1 cellular context compared by ENCODE assay signal in the genomic region with DNA sequence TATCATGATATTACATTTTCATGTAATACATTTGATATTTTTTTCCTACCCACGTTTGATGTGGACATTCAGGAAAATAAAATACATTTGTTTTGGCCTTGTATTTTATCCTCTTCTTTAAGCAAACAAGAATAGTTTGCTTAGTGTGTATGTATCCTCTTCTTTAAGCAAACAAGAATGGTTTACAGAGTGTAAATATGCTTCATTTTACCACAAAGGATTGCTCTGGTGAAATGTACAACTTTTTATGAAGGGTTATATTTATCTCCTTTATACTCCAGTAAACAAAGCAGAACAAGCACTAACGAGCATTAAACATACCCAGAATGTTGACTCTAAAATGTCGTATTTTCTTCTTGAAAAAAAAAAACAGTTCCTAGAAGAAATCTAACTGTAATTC.
TF ChIP-seq lines count a peak whose summit lies in the region.

No MANE protein-coding gene starts in this region.

TF ChIP-seq in HepG2, 621 proteins besides CTCF, POLR2A, EP300 and RAD21 (continued from another document and continues in another):
- TF ChIP-seq, protein P1, sequence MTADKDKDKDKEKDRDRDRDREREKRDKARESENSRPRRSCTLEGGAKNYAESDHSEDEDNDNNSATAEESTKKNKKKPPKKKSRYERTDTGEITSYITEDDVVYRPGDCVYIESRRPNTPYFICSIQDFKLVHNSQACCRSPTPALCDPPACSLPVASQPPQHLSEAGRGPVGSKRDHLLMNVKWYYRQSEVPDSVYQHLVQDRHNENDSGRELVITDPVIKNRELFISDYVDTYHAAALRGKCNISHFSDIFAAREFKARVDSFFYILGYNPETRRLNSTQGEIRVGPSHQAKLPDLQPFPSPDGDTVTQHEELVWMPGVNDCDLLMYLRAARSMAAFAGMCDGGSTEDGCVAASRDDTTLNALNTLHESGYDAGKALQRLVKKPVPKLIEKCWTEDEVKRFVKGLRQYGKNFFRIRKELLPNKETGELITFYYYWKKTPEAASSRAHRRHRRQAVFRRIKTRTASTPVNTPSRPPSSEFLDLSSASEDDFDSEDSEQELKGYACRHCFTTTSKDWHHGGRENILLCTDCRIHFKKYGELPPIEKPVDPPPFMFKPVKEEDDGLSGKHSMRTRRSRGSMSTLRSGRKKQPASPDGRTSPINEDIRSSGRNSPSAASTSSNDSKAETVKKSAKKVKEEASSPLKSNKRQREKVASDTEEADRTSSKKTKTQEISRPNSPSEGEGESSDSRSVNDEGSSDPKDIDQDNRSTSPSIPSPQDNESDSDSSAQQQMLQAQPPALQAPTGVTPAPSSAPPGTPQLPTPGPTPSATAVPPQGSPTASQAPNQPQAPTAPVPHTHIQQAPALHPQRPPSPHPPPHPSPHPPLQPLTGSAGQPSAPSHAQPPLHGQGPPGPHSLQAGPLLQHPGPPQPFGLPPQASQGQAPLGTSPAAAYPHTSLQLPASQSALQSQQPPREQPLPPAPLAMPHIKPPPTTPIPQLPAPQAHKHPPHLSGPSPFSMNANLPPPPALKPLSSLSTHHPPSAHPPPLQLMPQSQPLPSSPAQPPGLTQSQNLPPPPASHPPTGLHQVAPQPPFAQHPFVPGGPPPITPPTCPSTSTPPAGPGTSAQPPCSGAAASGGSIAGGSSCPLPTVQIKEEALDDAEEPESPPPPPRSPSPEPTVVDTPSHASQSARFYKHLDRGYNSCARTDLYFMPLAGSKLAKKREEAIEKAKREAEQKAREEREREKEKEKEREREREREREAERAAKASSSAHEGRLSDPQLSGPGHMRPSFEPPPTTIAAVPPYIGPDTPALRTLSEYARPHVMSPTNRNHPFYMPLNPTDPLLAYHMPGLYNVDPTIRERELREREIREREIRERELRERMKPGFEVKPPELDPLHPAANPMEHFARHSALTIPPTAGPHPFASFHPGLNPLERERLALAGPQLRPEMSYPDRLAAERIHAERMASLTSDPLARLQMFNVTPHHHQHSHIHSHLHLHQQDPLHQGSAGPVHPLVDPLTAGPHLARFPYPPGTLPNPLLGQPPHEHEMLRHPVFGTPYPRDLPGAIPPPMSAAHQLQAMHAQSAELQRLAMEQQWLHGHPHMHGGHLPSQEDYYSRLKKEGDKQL (CRISPR knock-in tag; IDR thresholded peaks at IDR 0.05; ENCODE audit: low read depth), result peak; percentile 46; the same call in 1 of the 2 replicates
- TF ChIP-seq HHEX (CRISPR knock-in tag; IDR thresholded peaks at IDR 0.05) (peak; percentile 58; the same call in 1 of the 2 replicates), JUNB (CRISPR knock-in tag; IDR thresholded peaks at IDR 0.05; ENCODE audit: borderline replicate concordance) (no peak), AHDC1 (CRISPR knock-in tag; IDR thresholded peaks at IDR 0.05; ENCODE audit: borderline replicate concordance) (peak; percentile 30; the same call in 1 of the 2 replicates), SSRP1 (CRISPR knock-in tag; IDR thresholded peaks at IDR 0.05) (no peak), SMARCE1 (IDR thresholded peaks at IDR 0.05; ENCODE audit: borderline replicate concordance) (no peak), ARID3A (IDR thresholded peaks at IDR 0.05; ENCODE audit: low read depth, low read length) (peak; percentile 47; the same call in 1 of the 2 replicates), SOX5 (CRISPR knock-in tag; IDR thresholded peaks at IDR 0.05; ENCODE audit: borderline replicate concordance) (peak; percentile 17; the same call in 1 of the 2 replicates), ATF2 (CRISPR knock-in tag; IDR thresholded peaks at IDR 0.05) (no peak), FOXA3 (CRISPR knock-in tag; IDR thresholded peaks at IDR 0.05) (peak; percentile 77), ZNF235 (CRISPR knock-in tag; IDR thresholded peaks at IDR 0.05; ENCODE audit: borderline replicate concordance) (no peak), AHR (CRISPR knock-in tag; IDR thresholded peaks at IDR 0.05) (no peak), REPIN1 (CRISPR knock-in tag; IDR thresholded peaks at IDR 0.05; ENCODE audit: borderline replicate concordance, low read depth) (no peak), SOX6 (IDR thresholded peaks at IDR 0.05) (no peak), SOX6 (CRISPR knock-in tag; IDR thresholded peaks at IDR 0.05) (no peak), HMG20A (CRISPR knock-in tag; IDR thresholded peaks at IDR 0.05; ENCODE audit: borderline replicate concordance) (peak; percentile 54; the same call in 1 of the 2 replicates), ZNF18 (CRISPR knock-in tag; IDR thresholded peaks at IDR 0.05; ENCODE audit: insufficient replicate concordance) (no peak), FOXP1 (IDR thresholded peaks at IDR 0.05) (no peak), FOXP1 (CRISPR knock-in tag; IDR thresholded peaks at IDR 0.05) (peak; percentile 72), TBX3 (IDR thresholded peaks at IDR 0.05; ENCODE audit: borderline replicate concordance) (peak; percentile 56; the same call in 1 of the 2 replicates), ZNF639 (CRISPR knock-in tag; conservative IDR thresholded peaks at IDR 0.05) (no peak), PRPF4 (IDR thresholded peaks at IDR 0.05; ENCODE audit: low read depth, low read length, poor library complexity, severe bottlenecking) (no peak), ZNF749 (CRISPR knock-in tag; IDR thresholded peaks at IDR 0.05; ENCODE audit: borderline replicate concordance) (no peak)
- TF ChIP-seq, protein P2, sequence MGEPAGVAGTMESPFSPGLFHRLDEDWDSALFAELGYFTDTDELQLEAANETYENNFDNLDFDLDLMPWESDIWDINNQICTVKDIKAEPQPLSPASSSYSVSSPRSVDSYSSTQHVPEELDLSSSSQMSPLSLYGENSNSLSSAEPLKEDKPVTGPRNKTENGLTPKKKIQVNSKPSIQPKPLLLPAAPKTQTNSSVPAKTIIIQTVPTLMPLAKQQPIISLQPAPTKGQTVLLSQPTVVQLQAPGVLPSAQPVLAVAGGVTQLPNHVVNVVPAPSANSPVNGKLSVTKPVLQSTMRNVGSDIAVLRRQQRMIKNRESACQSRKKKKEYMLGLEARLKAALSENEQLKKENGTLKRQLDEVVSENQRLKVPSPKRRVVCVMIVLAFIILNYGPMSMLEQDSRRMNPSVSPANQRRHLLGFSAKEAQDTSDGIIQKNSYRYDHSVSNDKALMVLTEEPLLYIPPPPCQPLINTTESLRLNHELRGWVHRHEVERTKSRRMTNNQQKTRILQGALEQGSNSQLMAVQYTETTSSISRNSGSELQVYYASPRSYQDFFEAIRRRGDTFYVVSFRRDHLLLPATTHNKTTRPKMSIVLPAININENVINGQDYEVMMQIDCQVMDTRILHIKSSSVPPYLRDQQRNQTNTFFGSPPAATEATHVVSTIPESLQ (CRISPR knock-in tag; conservative IDR thresholded peaks at IDR 0.05), result no peak
- TF ChIP-seq, protein P3, sequence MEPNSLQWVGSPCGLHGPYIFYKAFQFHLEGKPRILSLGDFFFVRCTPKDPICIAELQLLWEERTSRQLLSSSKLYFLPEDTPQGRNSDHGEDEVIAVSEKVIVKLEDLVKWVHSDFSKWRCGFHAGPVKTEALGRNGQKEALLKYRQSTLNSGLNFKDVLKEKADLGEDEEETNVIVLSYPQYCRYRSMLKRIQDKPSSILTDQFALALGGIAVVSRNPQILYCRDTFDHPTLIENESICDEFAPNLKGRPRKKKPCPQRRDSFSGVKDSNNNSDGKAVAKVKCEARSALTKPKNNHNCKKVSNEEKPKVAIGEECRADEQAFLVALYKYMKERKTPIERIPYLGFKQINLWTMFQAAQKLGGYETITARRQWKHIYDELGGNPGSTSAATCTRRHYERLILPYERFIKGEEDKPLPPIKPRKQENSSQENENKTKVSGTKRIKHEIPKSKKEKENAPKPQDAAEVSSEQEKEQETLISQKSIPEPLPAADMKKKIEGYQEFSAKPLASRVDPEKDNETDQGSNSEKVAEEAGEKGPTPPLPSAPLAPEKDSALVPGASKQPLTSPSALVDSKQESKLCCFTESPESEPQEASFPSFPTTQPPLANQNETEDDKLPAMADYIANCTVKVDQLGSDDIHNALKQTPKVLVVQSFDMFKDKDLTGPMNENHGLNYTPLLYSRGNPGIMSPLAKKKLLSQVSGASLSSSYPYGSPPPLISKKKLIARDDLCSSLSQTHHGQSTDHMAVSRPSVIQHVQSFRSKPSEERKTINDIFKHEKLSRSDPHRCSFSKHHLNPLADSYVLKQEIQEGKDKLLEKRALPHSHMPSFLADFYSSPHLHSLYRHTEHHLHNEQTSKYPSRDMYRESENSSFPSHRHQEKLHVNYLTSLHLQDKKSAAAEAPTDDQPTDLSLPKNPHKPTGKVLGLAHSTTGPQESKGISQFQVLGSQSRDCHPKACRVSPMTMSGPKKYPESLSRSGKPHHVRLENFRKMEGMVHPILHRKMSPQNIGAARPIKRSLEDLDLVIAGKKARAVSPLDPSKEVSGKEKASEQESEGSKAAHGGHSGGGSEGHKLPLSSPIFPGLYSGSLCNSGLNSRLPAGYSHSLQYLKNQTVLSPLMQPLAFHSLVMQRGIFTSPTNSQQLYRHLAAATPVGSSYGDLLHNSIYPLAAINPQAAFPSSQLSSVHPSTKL (CRISPR knock-in tag; IDR thresholded peaks at IDR 0.05), result peak; percentile 57
